19 cellular contexts compared by ENCODE assay signal in genomic region chr12:22653075-22653474, GRCh38. TPM values are rescaled to one million over a fixed set of nuclear protein-coding genes. Genes with fewer than 3 reads are reported as not detected.
DNase-seq lines count a peak whose midpoint lies in the region; ATAC-seq and TF ChIP-seq lines count a peak whose summit lies in the region.
"Had no signal": no experiment of that assay in that cellular context is flagged by ENCODE, and none has a peak within 500 bp of the region (broad histone marks: within the 10 kb centered on the region; RNA-seq: fewer than 3 reads in every experiment).

No MANE protein-coding gene starts in this region.

- H3K4me1 ChIP-seq in mammary epithelial cell (ENCODE audit: insufficient read depth, low read length) (peaks cover 23% of the 10 kb centered on the region), breast epithelium (no peaks in the 10 kb centered on the region), PC-3 (ENCODE audit: insufficient read depth, low read length) (peaks cover 19% of the 10 kb centered on the region), subcutaneous abdominal adipose tissue (ENCODE audit: control insufficient read depth in 5 of 5, insufficient read depth in 5 of 5, low read length in 5 of 5) (peaks cover 0 to 17% (median 7%) of the 10 kb centered on the region in 5 donors), Peyer's patch (no peaks in the 10 kb centered on the region)

- H3K27ac ChIP-seq in mammary epithelial cell (ENCODE audit: insufficient read depth, low read depth, low read length) (peak overlapping the region; percentile 86), breast epithelium (peak overlapping the region in 1 of 2 donors; percentile 8), PC-3 (ENCODE audit: low read length) (peak overlapping the region; percentile 29; the same call in 1 of the 2 replicates), subcutaneous abdominal adipose tissue (ENCODE audit: low read depth, low read length) (peak overlapping the region; percentile 55), Peyer's patch (no peak overlapping the region)
- H3K27ac ChIP-seq: spleen had no signal

- H3K4me2 ChIP-seq in mammary epithelial cell (ENCODE audit: insufficient read depth, low read depth, low read length) (no peak overlapping the region), PC-3 (ENCODE audit: low read length) (no peak overlapping the region)

- H3K27me3 ChIP-seq in mammary epithelial cell (ENCODE audit: insufficient read depth, low read length), result no peaks in the 10 kb centered on the region
- no peaks in the 10 kb centered on the region for H3K27me3 ChIP-seq in breast epithelium
- no peaks in the 10 kb centered on the region for H3K27me3 ChIP-seq in PC-3 (ENCODE audit: low read length)
- no peaks in the 10 kb centered on the region for H3K27me3 ChIP-seq in subcutaneous abdominal adipose tissue (ENCODE audit: control insufficient read depth in 5 of 5, insufficient read depth in 4 of 5, low read length in 5 of 5)
- H3K27me3 ChIP-seq in Peyer's patch, result no peaks in the 10 kb centered on the region
- H3K27me3 ChIP-seq: spleen had no signal

- H3K79me2 ChIP-seq in mammary epithelial cell (ENCODE audit: insufficient read depth, low read length), result peaks cover 53% of the 10 kb centered on the region
- peaks cover 29% of the 10 kb centered on the region for H3K79me2 ChIP-seq in PC-3 (ENCODE audit: low read length)

- in situ Hi-C loops in mammary epithelial cell (cut with MboI; ENCODE audit: low sequenced_read_pairs in 2 of 2), result no loop called here

- CTCF ChIA-PET in mammary epithelial cell (lab: Charles Lee; ENCODE audit: low non-redundant PET), result no interaction called here
- CTCF ChIA-PET in PC-3 (lab: Charles Lee), result no interaction called here

- no peaks in the 10 kb centered on the region for H3K9me3 ChIP-seq in mammary epithelial cell (replicated peaks; ENCODE audit: insufficient read depth, low read length)
- no peaks in the 10 kb centered on the region for H3K9me3 ChIP-seq in breast epithelium
- no peaks in the 10 kb centered on the region for H3K9me3 ChIP-seq in PC-3 (ENCODE audit: low read length)
- no peaks in the 10 kb centered on the region for H3K9me3 ChIP-seq in subcutaneous abdominal adipose tissue (ENCODE audit: control insufficient read depth in 5 of 5, low read length in 5 of 5)
- H3K9me3 ChIP-seq in Peyer's patch, result no peaks in the 10 kb centered on the region
- H3K9me3 ChIP-seq: spleen had no signal

- no peak for ATAC-seq in PC-3
- no peak for ATAC-seq in HG02642 (IDR thresholded peaks at IDR 0.05; ENCODE audit: poor library complexity, unreplicated experiment)
- ATAC-seq: stimulated activated effector memory CD8-positive, alpha-beta T cell treated with anti-CD3 and anti-CD28 coated beads, Interleukin-12 subunit alpha, Interleukin-12 subunit beta, amount 100 ng/mL, for 72 hours had no signal

- no peak for DNase-seq in mammary epithelial cell
- DNase-seq in breast epithelium (ENCODE audit: low spot score in 2 of 2), result no peak
- DNase-seq in PC-3, result no peak
- DNase-seq in fibroblast of the aortic adventitia (ENCODE audit: low read depth), result peak; percentile 46
- DNase-seq in Peyer's patch, result no peak
- no peak for DNase-seq in posterior vena cava (ENCODE audit: low spot score)
- DNase-seq: activated CD4-positive, CD25-positive, alpha-beta regulatory T cell treated with anti-CD3 and anti-CD28 coated beads, Interleukin-2, amount 50 U/mL, for 72 hours; activated gamma-delta T cell; aorta; GF-D8; hippocampal formation; NCI-H446; NK-92 treated with Interleukin-12 subunit alpha and Interleukin-12 subunit beta, amount 100 ng/mL, for 24 hours; posterior cingulate gyrus; SHP77 treated with DMSO at 0.1 percent for 48 hours; spleen had no signal

- TF ChIP-seq CTCF in mammary epithelial cell (conservative IDR thresholded peaks at IDR 0.05 in 1 of 2, IDR thresholded peaks at IDR 0.05 in 1 of 2; ENCODE audit: extremely low read depth in 1 of 2, insufficient read depth in 1 of 2, low read depth in 1 of 2, low read length in 2 of 2) (no peak), breast epithelium (IDR thresholded peaks at IDR 0.05) (no peak), PC-3 (conservative IDR thresholded peaks at IDR 0.05; ENCODE audit: low read depth, low read length) (no peak), fibroblast of the aortic adventitia (IDR thresholded peaks at IDR 0.05; ENCODE audit: insufficient read depth, low read length) (no peak), Peyer's patch (IDR thresholded peaks at IDR 0.05) (no peak)

- BruUV-seq in mammary epithelial cell (replicated peaks; lab: Mats Ljungman, UMichigan) (no TSS peak), PC-3 (replicated peaks; lab: Mats Ljungman, UMichigan) (no TSS peak)

- H4K20me1 ChIP-seq in mammary epithelial cell (ENCODE audit: insufficient read depth, low read length) (no peaks in the 10 kb centered on the region), PC-3 (ENCODE audit: low read length) (no peaks in the 10 kb centered on the region)

- H3K4me3 ChIP-seq in mammary epithelial cell (replicated peaks in 1 of 3; ENCODE audit: insufficient read depth in 1 of 3, low read depth in 2 of 3, low read length in 3 of 3) (no peak overlapping the region), breast epithelium (no peak overlapping the region), PC-3 (ENCODE audit: low read length) (no peak overlapping the region), fibroblast of the aortic adventitia (ENCODE audit: low read depth, low read length) (no peak overlapping the region), subcutaneous abdominal adipose tissue (ENCODE audit: low read depth in 1 of 5, low read length in 5 of 5) (peak overlapping the region in 4 of 5 donors; percentile 16 to 67 (median 42)), Peyer's patch (no peak overlapping the region)
- H3K4me3 ChIP-seq: spleen had no signal

- dilution Hi-C loops in mammary epithelial cell (cut with HindIII; ENCODE audit: low sequenced_read_pairs), result no loop called here

- no peak for TF ChIP-seq POLR2A in breast epithelium (IDR thresholded peaks at IDR 0.05)
- no peak for TF ChIP-seq POLR2A in Peyer's patch (IDR thresholded peaks at IDR 0.05)

- H3K9me2 ChIP-seq in PC-3 (replicated peaks; ENCODE audit: low read length), result no peaks in the 10 kb centered on the region

- POLR2A ChIA-PET in PC-3 (lab: Charles Lee; ENCODE audit: unreplicated experiment), result no interaction called here

- intact Hi-C loops in mammary epithelial cell (cut with micrococcal nuclease), result loop anchor here (10.0 kb wide), 1 partner anchor 548 kb away; no protein-coding TSS in a partner anchor
- intact Hi-C loops in breast epithelium (cut with DNase I; ENCODE audit: low total_unique reads), result no loop called here
- intact Hi-C loops in PC-3 (cut with micrococcal nuclease), result no loop called here
- intact Hi-C loops in posterior vena cava (cut with DNase I), result no loop called here

- H3F3A ChIP-seq in PC-3 (ENCODE audit: low read length, unreplicated experiment), result no peaks in the 10 kb centered on the region

- H2AFZ ChIP-seq in mammary epithelial cell (ENCODE audit: low read depth, low read length) (no peak overlapping the region), PC-3 (ENCODE audit: low read length) (no peak overlapping the region)

- H3K9ac ChIP-seq in mammary epithelial cell (ENCODE audit: insufficient read depth, low read length) (no peak overlapping the region), PC-3 (ENCODE audit: low read length) (no peak overlapping the region), subcutaneous abdominal adipose tissue (ENCODE audit: low read length in 5 of 5) (peak overlapping the region in 1 of 5 donors; percentile 38)

- no peaks in the 10 kb centered on the region for H3K36me3 ChIP-seq in mammary epithelial cell (ENCODE audit: insufficient read depth, low read length)
- H3K36me3 ChIP-seq in breast epithelium, result no peaks in the 10 kb centered on the region
- H3K36me3 ChIP-seq in PC-3 (ENCODE audit: low read depth, low read length), result peaks cover 7% of the 10 kb centered on the region; the same call in 1 of the 2 replicates
- peaks cover 0 to 6% (median 0%) of the 10 kb centered on the region in 5 donors for H3K36me3 ChIP-seq in subcutaneous abdominal adipose tissue (ENCODE audit: control insufficient read depth in 5 of 5, insufficient read depth in 5 of 5, low read length in 5 of 5)
- peaks cover 0 to 4% (median 0%) of the 10 kb centered on the region in 3 donors for H3K36me3 ChIP-seq in Peyer's patch

- WGBS in mammary epithelial cell (ENCODE audit: low coverage, missing lambda C conversion rate), result 100% methylated on average over 2 of the region's 2 CpGs

RNA-seq across cellular contexts. Expression of gene ETNK1, which starts 28.1 kb away (rescaled TPM):
- total RNA-seq in mammary epithelial cell (10 to 100 TPM; 37.0 to 48.3 TPM), breast epithelium (10 to 100 TPM; 26.2 to 67.0 (median 44.6) TPM), PC-3 (2014; rRNA removed) (17.8 and 22.2 TPM in 2 replicates), fibroblast of the aortic adventitia (ENCODE audit: low replicate concordance) (37.6 and 51.1 TPM in 2 replicates), Peyer's patch (10 to 100 TPM; 48.5 to 73.3 (median 58.4) TPM), posterior vena cava (10 to 100 TPM; 47.3 to 48.2 TPM)
- 11.4 TPM for polyA plus RNA-seq in mammary epithelial cell
- 52.8 TPM for polyA minus RNA-seq in mammary epithelial cell

Comparison
In these comparisons a context has a peak if more than half of its experiments do, and no peak if none do; other contexts are left out.
1. H3K27ac ChIP-seq: peak in mammary epithelial cell (single experiment), PC-3 (single experiment) and subcutaneous abdominal adipose tissue (single experiment); none in Peyer's patch (0 of 4).
2. H3K4me3 ChIP-seq: peak in subcutaneous abdominal adipose tissue (4 of 5); none in mammary epithelial cell (0 of 3), breast epithelium (0 of 3), PC-3 (single experiment), fibroblast of the aortic adventitia (single experiment) and Peyer's patch (0 of 4).